ENCODE assay signal across 23 cellular contexts in genomic region chr2:3000968-3001367, GRCh38.
"Had no signal": no experiment of that assay in that cellular context is flagged by ENCODE, and none has a peak within 500 bp of the region (broad histone marks: within the 10 kb centered on the region; RNA-seq: fewer than 3 reads in every experiment).

No MANE protein-coding gene starts in this region.

- DNase-seq: islet precursor cell; left ventricle myocardium inferior; natural killer cell; ovary; stimulated activated CD4-positive, alpha-beta T cell treated with anti-CD3 and anti-CD28 coated beads, Interleukin-12 subunit alpha, Interleukin-12 subunit beta, amount 100 ng/mL, for 4 hours; stimulated activated CD4-positive, alpha-beta T cell treated with anti-CD3 and anti-CD28 coated beads, Interleukin-15, amount 100 ng/mL, for 24 hours; stimulated activated CD4-positive, alpha-beta T cell treated with anti-CD3 and anti-CD28 coated beads, Interleukin-2, amount 100 ng/mL, for 24 hours; stimulated activated CD4-positive, alpha-beta T cell treated with anti-CD3 and anti-CD28 coated beads, Interleukin-4, amount 100 ng/mL, for 1 hour; stimulated activated naive CD8-positive, alpha-beta T cell treated with anti-CD3 and anti-CD28 coated beads, Interleukin-15, Interleukin-2, amounts not matched to agents 100 U/mL and 50 U/mL, for 24 hours; stomach; transverse colon; upper lobe of left lung had no signal

- H3K9me3 Mint-ChIP-seq: mesothelial cell of epicardium; naive B cell; natural killer cell; nephron progenitor cell; stimulated activated naive B cell treated with anti-CD40 and anti-IgM and Interleukin-4, amounts not matched to agents 10 μg/mL and 1 μg/mL and 100 μg/mL, for 72 hours had no signal

- H3K9me3 ChIP-seq: left ventricle myocardium inferior, ovary, right atrium auricular region, stomach, testis, thyroid gland, transverse colon, upper lobe of left lung, vagina had no signal

- H3K4me3 ChIP-seq: left ventricle myocardium inferior, lung, ovary, right atrium auricular region, skin epidermis, stomach, testis, thyroid gland, transverse colon, upper lobe of left lung, vagina had no signal

- H3K36me3 Mint-ChIP-seq: mesothelial cell of epicardium; naive B cell; natural killer cell; stimulated activated naive B cell treated with anti-CD40 and anti-IgM and Interleukin-4, amounts not matched to agents 10 μg/mL and 1 μg/mL and 100 μg/mL, for 72 hours had no signal

- H3K4me3 Mint-ChIP-seq: mesothelial cell of epicardium; natural killer cell; nephron progenitor cell; stimulated activated naive B cell treated with anti-CD40 and anti-IgM and Interleukin-4, amounts not matched to agents 10 μg/mL and 1 μg/mL and 100 μg/mL, for 72 hours had no signal

- ATAC-seq: natural killer cell; stimulated activated naive CD8-positive, alpha-beta T cell treated with anti-CD3 and anti-CD28 coated beads, Interleukin-15, Interleukin-2, amounts not matched to agents 100 U/mL and 50 U/mL, for 24 hours had no signal

- H3K27ac ChIP-seq: left ventricle myocardium inferior, ovary, right atrium auricular region, skin epidermis, stomach, testis, thyroid gland, transverse colon, upper lobe of left lung, vagina had no signal

- H3K4me1 Mint-ChIP-seq: mesothelial cell of epicardium had no signal

- H3K36me3 ChIP-seq: left ventricle myocardium inferior, ovary, right atrium auricular region, stomach, thyroid gland, transverse colon, upper lobe of left lung, vagina had no signal

- H3K27ac Mint-ChIP-seq: mesothelial cell of epicardium, natural killer cell, progenitor cell of endocrine pancreas had no signal

- H3K4me1 ChIP-seq: left ventricle myocardium inferior, right atrium auricular region, stomach, testis, thyroid gland, transverse colon, upper lobe of left lung, vagina had no signal

- H3K27me3 ChIP-seq: ovary, right atrium auricular region, thyroid gland, transverse colon, upper lobe of left lung, vagina had no signal
